Comparison of ENCODE assay signal across 18 cellular contexts in the genomic region with DNA sequence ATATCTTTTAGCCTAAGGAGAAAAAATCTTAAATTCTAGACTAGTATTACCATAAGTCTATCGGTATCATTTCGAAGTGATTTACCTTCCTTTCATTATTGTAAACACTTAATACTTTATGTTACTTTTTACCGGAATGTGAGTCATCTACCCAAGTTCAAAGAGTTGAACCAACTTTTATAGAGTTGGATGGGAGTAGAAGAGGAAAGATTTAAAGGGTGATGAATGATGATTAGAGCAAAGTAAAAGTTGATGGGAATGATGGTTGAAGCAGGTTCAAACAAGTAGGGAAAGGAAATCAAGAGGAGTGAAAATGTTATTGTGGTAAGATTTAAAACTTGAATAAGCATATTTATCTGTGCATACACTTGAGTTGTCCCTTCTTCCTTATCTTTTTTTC. TPM values are rescaled to one million over a fixed set of nuclear protein-coding genes. Genes with fewer than 3 reads are reported as not detected.
DNase-seq lines count a peak whose midpoint lies in the region; ATAC-seq, FAIRE-seq and TF ChIP-seq lines count a peak whose summit lies in the region.
"Had no signal": no experiment of that assay in that cellular context is flagged by ENCODE, and none has a peak within 500 bp of the region (broad histone marks: within the 10 kb centered on the region; RNA-seq: fewer than 3 reads in every experiment).

No MANE protein-coding gene starts in this region.

- H3K9me3 ChIP-seq in PC-3 (ENCODE audit: low read length): no peaks in the 10 kb centered on the region

- H3K9ac ChIP-seq in PC-3 (ENCODE audit: low read length): no peak overlapping the region
- H3K9ac ChIP-seq: BLaER1 treated with 17β-estradiol and CSF1 and Interleukin-3, amounts not matched to agents 10 nM and 100 nM had no signal

- FAIRE-seq in GM18507 (lab: Jason Lieb, UNC): peak; percentile 39

- no peaks in the 10 kb centered on the region for H3K9me2 ChIP-seq in PC-3 (replicated peaks; ENCODE audit: low read length)

- H3F3A ChIP-seq in PC-3 (ENCODE audit: low read length, unreplicated experiment): no peaks in the 10 kb centered on the region

- no peaks in the 10 kb centered on the region for H3K79me2 ChIP-seq in PC-3 (ENCODE audit: low read length)

- CTCF ChIA-PET in PC-3 (lab: Charles Lee): no interaction called here

- H3K4me1 ChIP-seq in PC-3 (ENCODE audit: insufficient read depth, low read length) (peaks cover 5% of the 10 kb centered on the region), foreskin keratinocyte (peaks cover 11% of the 10 kb centered on the region)

- DNase-seq in GM18507 (ENCODE audit: extremely low spot score, insufficient read length, low read depth): no peak
- DNase-seq in PC-3: peak; percentile 35
- peak; percentile 62 for DNase-seq in epithelial cell of esophagus (ENCODE audit: low read depth)
- peak in 1 of 2 donors; percentile 76 for DNase-seq in foreskin keratinocyte
- DNase-seq in SHP77 (lab: John Stamatoyannopoulos, UW): no peak
- no peak for DNase-seq in NCI-H226
- DNase-seq: Calu3; CD8-positive, alpha-beta T cell; DMS79 treated with DMSO at 0.1 percent for 48 hours; GF-D8; GOT3; H7; HFFc6 had no signal

- no TSS peak for BruUV-seq in PC-3 (replicated peaks; lab: Mats Ljungman, UMichigan)

- H3K27me3 ChIP-seq in PC-3 (ENCODE audit: low read length): no peaks in the 10 kb centered on the region
- no peaks in the 10 kb centered on the region for H3K27me3 ChIP-seq in foreskin keratinocyte
- H3K27me3 ChIP-seq: BLaER1 treated with 17β-estradiol and CSF1 and Interleukin-3, amounts not matched to agents 10 nM and 100 nM had no signal

- peak; percentile 64 for ATAC-seq in PC-3
- peak; percentile 56 for ATAC-seq in foreskin keratinocyte
- no peak for ATAC-seq in GM18519 (IDR thresholded peaks at IDR 0.05; ENCODE audit: low FRiP score, unreplicated experiment)
- ATAC-seq: CD8-positive, alpha-beta T cell; HCT116 had no signal

- H3K4me2 ChIP-seq in PC-3 (ENCODE audit: low read length): no peak overlapping the region
- H3K4me2 ChIP-seq: BLaER1 treated with 17β-estradiol and CSF1 and Interleukin-3, amounts not matched to agents 10 nM and 100 nM had no signal

- H3K4me3 ChIP-seq in PC-3 (ENCODE audit: low read length) (no peak overlapping the region), epithelial cell of esophagus (ENCODE audit: low read length) (no peak overlapping the region)
- H3K4me3 ChIP-seq: BLaER1 treated with 17β-estradiol and CSF1 and Interleukin-3, amounts not matched to agents 10 nM and 100 nM had no signal

- no peaks in the 10 kb centered on the region for H4K20me1 ChIP-seq in PC-3 (ENCODE audit: low read length)
- H4K20me1 ChIP-seq: BLaER1 treated with 17β-estradiol and CSF1 and Interleukin-3, amounts not matched to agents 10 nM and 100 nM had no signal

- intact Hi-C loops in PC-3 (cut with micrococcal nuclease): no loop called here

- TF ChIP-seq CTCF in PC-3 (conservative IDR thresholded peaks at IDR 0.05; ENCODE audit: low read depth, low read length) (no peak), epithelial cell of esophagus (IDR thresholded peaks at IDR 0.05; ENCODE audit: insufficient read depth, low read depth, low read length, missing control alignments) (no peak), foreskin keratinocyte (conservative IDR thresholded peaks at IDR 0.05) (no peak)

- no peak overlapping the region for H2AFZ ChIP-seq in PC-3 (ENCODE audit: low read length)

- H3K27ac ChIP-seq in PC-3 (ENCODE audit: low read length) (no peak overlapping the region), foreskin keratinocyte (no peak overlapping the region)
- H3K27ac ChIP-seq: BLaER1 treated with 17β-estradiol and CSF1 and Interleukin-3, amounts not matched to agents 10 nM and 100 nM; HL-60 had no signal

- POLR2A ChIA-PET in PC-3 (lab: Charles Lee; ENCODE audit: unreplicated experiment): no interaction called here

- H3K36me3 ChIP-seq in PC-3 (ENCODE audit: low read depth, low read length): no peaks in the 10 kb centered on the region; the same call in 1 of the 2 replicates

RNA-seq across cellular contexts. Expression of a gene that starts 11.3 kb away (rescaled TPM):
- total RNA-seq in PC-3 (2014; rRNA removed): 3.6 TPM in 2 replicates
- 4.7 and 6.3 TPM in 2 replicates for total RNA-seq in foreskin keratinocyte
- 4.0 and 6.5 TPM in 2 replicates for polyA plus RNA-seq in foreskin keratinocyte
- total RNA-seq: HT1080 had no signal

Comparison
In these comparisons a context has a peak if more than half of its experiments do, and no peak if none do; other contexts are left out.
1. DNase-seq: peak in PC-3 (single experiment) and epithelial cell of esophagus (single experiment); none in GM18507 (single experiment), SHP77 (0 of 2) and NCI-H226 (single experiment).